31 cellular contexts compared by ENCODE assay signal in the genomic region with DNA sequence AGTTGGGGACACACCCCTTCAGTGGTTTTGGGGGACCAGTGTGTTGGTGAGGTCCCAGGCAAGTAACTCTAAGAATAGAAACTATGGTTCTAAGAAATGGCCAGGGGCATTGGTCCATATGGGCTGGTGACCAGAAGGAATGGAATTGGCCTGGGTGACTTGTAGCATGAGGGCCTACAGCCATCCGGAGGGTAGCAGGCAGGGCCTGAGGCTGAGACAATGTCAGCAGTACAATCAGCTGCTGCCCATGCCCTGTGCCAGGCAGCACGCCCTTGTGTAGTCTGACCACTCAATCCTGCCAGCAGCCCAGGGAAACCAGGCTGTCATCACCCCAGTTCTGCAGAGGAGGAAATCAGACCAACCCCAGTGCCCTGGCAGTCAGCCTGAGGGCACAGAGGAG.
DNase-seq lines count a peak whose midpoint lies in the region; ATAC-seq and TF ChIP-seq lines count a peak whose summit lies in the region.
"Had no signal": no experiment of that assay in that cellular context is flagged by ENCODE, and none has a peak within 500 bp of the region (broad histone marks: within the 10 kb centered on the region; RNA-seq: fewer than 3 reads in every experiment).

No MANE protein-coding gene starts in this region.

- H3K9me3 ChIP-seq in mesenchymal stem cell (ENCODE audit: control insufficient read depth, low read length) (no peaks in the 10 kb centered on the region), HAP-1 (no peaks in the 10 kb centered on the region), BE2C (no peaks in the 10 kb centered on the region)
- H3K9me3 ChIP-seq: breast epithelium, esophagus muscularis mucosa, right lobe of liver, thoracic aorta, uterus had no signal

- H3K18ac ChIP-seq in mesenchymal stem cell (ENCODE audit: low read depth in 1 of 2, low read length in 2 of 2), result no peak overlapping the region

- TF ChIP-seq CTCF in RWPE1 (conservative IDR thresholded peaks at IDR 0.05; ENCODE audit: low read depth) (no peak), BE2C (IDR thresholded peaks at IDR 0.05; ENCODE audit: low read depth, low read length) (no peak)

- no peak overlapping the region for H2BK12ac ChIP-seq in mesenchymal stem cell (ENCODE audit: low read length in 2 of 2)

- no peaks in the 10 kb centered on the region for H3K79me1 ChIP-seq in mesenchymal stem cell (replicated peaks; ENCODE audit: low read length, poor library complexity, severe bottlenecking)

- no peak overlapping the region for H2BK15ac ChIP-seq in mesenchymal stem cell (ENCODE audit: low read depth, poor library complexity, severe bottlenecking)

- no peak overlapping the region for H3K23ac ChIP-seq in mesenchymal stem cell (ENCODE audit: low read length in 2 of 2)

- POLR2A ChIA-PET in RWPE1 (lab: Yijun Ruan, JAX; ENCODE audit: low non-redundant PET), result no interaction called here

- no peaks in the 10 kb centered on the region for H3K36me3 Mint-ChIP-seq in activated T-helper 17 cell treated with anti-CD3 and anti-CD28 coated beads, Interleukin-2, amount 50 U/mL, for 72 hours (ENCODE audit: low read depth)
- H3K36me3 Mint-ChIP-seq in stimulated activated effector memory CD8-positive, alpha-beta T cell treated with anti-CD3 and anti-CD28 coated beads, Interleukin-12 subunit alpha, Interleukin-12 subunit beta, amount 100 ng/mL, for 72 hours, result no peaks in the 10 kb centered on the region

- no peak overlapping the region for H2AK5ac ChIP-seq in mesenchymal stem cell (ENCODE audit: low read length, severe bottlenecking)

- peak; percentile 86 for DNase-seq in cardiac septum (ENCODE audit: low spot score)
- DNase-seq in mesenchymal stem cell, result no peak
- no peak for DNase-seq in stimulated activated effector memory CD8-positive, alpha-beta T cell treated with anti-CD3 and anti-CD28 coated beads, Interleukin-12 subunit alpha, Interleukin-12 subunit beta, amount 100 ng/mL, for 72 hours (ENCODE audit: low spot score in 2 of 2)
- DNase-seq in HAP-1 (ENCODE audit: low spot score in 2 of 2), result no peak
- no peak for DNase-seq in RWPE1 (ENCODE audit: low spot score)
- DNase-seq in BE2C, result no peak
- DNase-seq: activated CD4-positive, alpha-beta T cell treated with anti-CD3 and anti-CD28 coated beads, Interleukin-2, amount 10 ng/mL, durations not matched to agents 24 days and 14 days; activated naive CD4-positive, alpha-beta T cell treated with anti-CD3 and anti-CD28 coated beads for 36 hours; activated T-cell treated with anti-CD3 and anti-CD28 coated beads, Interleukin-2, amount 50 U/mL, for 72 hours; amygdala; endodermal cell; HFFc6; immature natural killer cell; midbrain; NCI-H1092; NCI-H1930; NCI-H524 treated with DMSO at 0.1 percent for 48 hours; SIG-M5; stimulated activated naive CD8-positive, alpha-beta T cell treated with anti-CD3 and anti-CD28 coated beads, Interleukin-15, Interleukin-2, amounts not matched to agents 100 U/mL and 50 U/mL, for 24 hours; T-helper 9 cell; uterus; WERI-Rb-1 had no signal

- H3K27ac Mint-ChIP-seq in activated T-helper 17 cell treated with anti-CD3 and anti-CD28 coated beads, Interleukin-2, amount 50 U/mL, for 72 hours, result peak overlapping the region; percentile 69
- peak overlapping the region; percentile 70 for H3K27ac Mint-ChIP-seq in stimulated activated effector memory CD8-positive, alpha-beta T cell treated with anti-CD3 and anti-CD28 coated beads, Interleukin-12 subunit alpha, Interleukin-12 subunit beta, amount 100 ng/mL, for 72 hours
- H3K27ac Mint-ChIP-seq: activated CD4-positive, alpha-beta T cell treated with anti-CD3 and anti-CD28 coated beads, Interleukin-2, amount 10 ng/mL, durations not matched to agents 24 days and 14 days; activated naive CD4-positive, alpha-beta T cell treated with anti-CD3 and anti-CD28 coated beads for 36 hours; activated T-cell treated with anti-CD3 and anti-CD28 coated beads, Interleukin-2, amount 50 U/mL, for 72 hours; HFFc6; IgD-negative memory B cell had no signal

- no peak for ATAC-seq in activated T-helper 17 cell treated with anti-CD3 and anti-CD28 coated beads, Interleukin-2, amount 50 U/mL, for 72 hours (replicated peaks)
- ATAC-seq in stimulated activated effector memory CD8-positive, alpha-beta T cell treated with anti-CD3 and anti-CD28 coated beads, Interleukin-12 subunit alpha, Interleukin-12 subunit beta, amount 100 ng/mL, for 72 hours, result peak; percentile 5
- ATAC-seq: right lobe of liver; stimulated activated naive CD8-positive, alpha-beta T cell treated with anti-CD3 and anti-CD28 coated beads, Interleukin-15, Interleukin-2, amounts not matched to agents 100 U/mL and 50 U/mL, for 24 hours had no signal

- H3K4me3 ChIP-seq in mesenchymal stem cell (ENCODE audit: insufficient read depth in 1 of 2, low read depth in 1 of 2, low read length in 2 of 2) (no peak overlapping the region), HAP-1 (no peak overlapping the region), BE2C (ENCODE audit: low read depth, low read length) (no peak overlapping the region)
- H3K4me3 ChIP-seq: breast epithelium, esophagus muscularis mucosa, PC-9, right lobe of liver, thoracic aorta, uterus had no signal

- H2BK5ac ChIP-seq in mesenchymal stem cell (ENCODE audit: low read depth, low read length, poor library complexity, severe bottlenecking), result no peak overlapping the region

- in situ Hi-C loops in HAP-1 (cut with MboI; ENCODE audit: low sequenced_read_pairs), result no loop called here

- H2BK120ac ChIP-seq in mesenchymal stem cell (ENCODE audit: low read depth, low read length), result no peak overlapping the region

- H3K9me3 Mint-ChIP-seq in activated T-helper 17 cell treated with anti-CD3 and anti-CD28 coated beads, Interleukin-2, amount 50 U/mL, for 72 hours, result no peaks in the 10 kb centered on the region
- no peaks in the 10 kb centered on the region for H3K9me3 Mint-ChIP-seq in stimulated activated effector memory CD8-positive, alpha-beta T cell treated with anti-CD3 and anti-CD28 coated beads, Interleukin-12 subunit alpha, Interleukin-12 subunit beta, amount 100 ng/mL, for 72 hours
- H3K9me3 Mint-ChIP-seq: activated CD4-positive, alpha-beta T cell treated with anti-CD3 and anti-CD28 coated beads, Interleukin-2, amount 10 ng/mL, durations not matched to agents 24 days and 14 days; activated naive CD4-positive, alpha-beta T cell treated with anti-CD3 and anti-CD28 coated beads for 36 hours; activated T-cell treated with anti-CD3 and anti-CD28 coated beads, Interleukin-2, amount 50 U/mL, for 72 hours; endodermal cell; HFFc6; IgD-negative memory B cell; immature natural killer cell; nephron had no signal

- no peak overlapping the region for H4K8ac ChIP-seq in mesenchymal stem cell (ENCODE audit: low read length)

- H4K91ac ChIP-seq in mesenchymal stem cell (ENCODE audit: low read length), result peak overlapping the region; percentile 52

- H2AFZ ChIP-seq in mesenchymal stem cell (ENCODE audit: low read depth, low read length), result no peak overlapping the region
- H2AFZ ChIP-seq: parathyroid adenoma, PC-9 had no signal

- no peak overlapping the region for H3K4me2 ChIP-seq in mesenchymal stem cell (ENCODE audit: low read length, poor library complexity, severe bottlenecking)
- H3K4me2 ChIP-seq: PC-9 had no signal

- peaks cover 0 to 3% of the 10 kb centered on the region in 2 experiments for H3K27me3 ChIP-seq in mesenchymal stem cell (ENCODE audit: control insufficient read depth in 1 of 2, insufficient read depth in 1 of 2, low read length in 2 of 2)
- no peaks in the 10 kb centered on the region for H3K27me3 ChIP-seq in HAP-1 (ENCODE audit: low read depth)
- H3K27me3 ChIP-seq in BE2C, result no peaks in the 10 kb centered on the region
- H3K27me3 ChIP-seq: breast epithelium, esophagus muscularis mucosa, right lobe of liver, uterus had no signal

- no peak overlapping the region for H3K14ac ChIP-seq in mesenchymal stem cell (ENCODE audit: low read length in 2 of 2)

- CTCF ChIA-PET in RWPE1 (lab: Yijun Ruan, JAX), result no interaction called here

- H3K4me1 Mint-ChIP-seq in activated T-helper 17 cell treated with anti-CD3 and anti-CD28 coated beads, Interleukin-2, amount 50 U/mL, for 72 hours, result peaks cover 5% of the 10 kb centered on the region
- peaks cover 18% of the 10 kb centered on the region for H3K4me1 Mint-ChIP-seq in stimulated activated effector memory CD8-positive, alpha-beta T cell treated with anti-CD3 and anti-CD28 coated beads, Interleukin-12 subunit alpha, Interleukin-12 subunit beta, amount 100 ng/mL, for 72 hours
- H3K4me1 Mint-ChIP-seq: immature natural killer cell had no signal

- no peak overlapping the region for H3K4ac ChIP-seq in mesenchymal stem cell (ENCODE audit: low read depth in 1 of 2, low read length in 2 of 2)

- H3K27me3 Mint-ChIP-seq in activated T-helper 17 cell treated with anti-CD3 and anti-CD28 coated beads, Interleukin-2, amount 50 U/mL, for 72 hours, result no peaks in the 10 kb centered on the region
- H3K27me3 Mint-ChIP-seq: activated CD4-positive, alpha-beta T cell treated with anti-CD3 and anti-CD28 coated beads, Interleukin-2, amount 10 ng/mL, durations not matched to agents 24 days and 14 days; IgD-negative memory B cell had no signal

- no peak overlapping the region for H3K9ac ChIP-seq in mesenchymal stem cell (ENCODE audit: low read length)
- H3K9ac ChIP-seq: parathyroid adenoma had no signal

- peaks cover 10% of the 10 kb centered on the region for H3K4me1 ChIP-seq in mesenchymal stem cell (ENCODE audit: control insufficient read depth, insufficient read depth, low read depth, low read length)
- no peaks in the 10 kb centered on the region for H3K4me1 ChIP-seq in HAP-1
- H3K4me1 ChIP-seq in BE2C, result peaks cover 57% of the 10 kb centered on the region
- H3K4me1 ChIP-seq: breast epithelium, parathyroid adenoma, right lobe of liver, uterus had no signal

- H3K4me3 Mint-ChIP-seq in activated T-helper 17 cell treated with anti-CD3 and anti-CD28 coated beads, Interleukin-2, amount 50 U/mL, for 72 hours, result no peak overlapping the region
- no peak overlapping the region for H3K4me3 Mint-ChIP-seq in stimulated activated effector memory CD8-positive, alpha-beta T cell treated with anti-CD3 and anti-CD28 coated beads, Interleukin-12 subunit alpha, Interleukin-12 subunit beta, amount 100 ng/mL, for 72 hours
- H3K4me3 Mint-ChIP-seq: activated CD4-positive, alpha-beta T cell treated with anti-CD3 and anti-CD28 coated beads, Interleukin-2, amount 10 ng/mL, durations not matched to agents 24 days and 14 days; activated naive CD4-positive, alpha-beta T cell treated with anti-CD3 and anti-CD28 coated beads for 36 hours; activated T-cell treated with anti-CD3 and anti-CD28 coated beads, Interleukin-2, amount 50 U/mL, for 72 hours; endodermal cell; HFFc6; IgD-negative memory B cell; immature natural killer cell; nephron had no signal

- H3K36me3 ChIP-seq in mesenchymal stem cell (ENCODE audit: control insufficient read depth in 1 of 2, insufficient read depth in 2 of 2, low read depth in 1 of 2, low read length in 2 of 2) (peaks cover 0 to 8% of the 10 kb centered on the region in 2 experiments), HAP-1 (replicated peaks) (no peaks in the 10 kb centered on the region), BE2C (peaks cover 9% of the 10 kb centered on the region)
- H3K36me3 ChIP-seq: breast epithelium, right lobe of liver, thoracic aorta, uterus, WERI-Rb-1 had no signal

- intact Hi-C loops in cardiac septum (cut with DNase I), result loop anchor here (2.0 to 5.0 kb wide), 3 partner anchors 19 to 69 kb away; no protein-coding TSS in a partner anchor

- 90% methylated on average over 2 of the region's 2 CpGs for WGBS in mesenchymal stem cell

- H3K27ac ChIP-seq in mesenchymal stem cell (ENCODE audit: low read length, poor library complexity, severe bottlenecking) (no peak overlapping the region), RWPE1 (no peak overlapping the region)
- H3K27ac ChIP-seq: breast epithelium, esophagus muscularis mucosa, parathyroid adenoma, PC-9, right lobe of liver, thoracic aorta, uterus, WERI-Rb-1 had no signal
